ENCODE assay signal across 9 cellular contexts in the genomic region with DNA sequence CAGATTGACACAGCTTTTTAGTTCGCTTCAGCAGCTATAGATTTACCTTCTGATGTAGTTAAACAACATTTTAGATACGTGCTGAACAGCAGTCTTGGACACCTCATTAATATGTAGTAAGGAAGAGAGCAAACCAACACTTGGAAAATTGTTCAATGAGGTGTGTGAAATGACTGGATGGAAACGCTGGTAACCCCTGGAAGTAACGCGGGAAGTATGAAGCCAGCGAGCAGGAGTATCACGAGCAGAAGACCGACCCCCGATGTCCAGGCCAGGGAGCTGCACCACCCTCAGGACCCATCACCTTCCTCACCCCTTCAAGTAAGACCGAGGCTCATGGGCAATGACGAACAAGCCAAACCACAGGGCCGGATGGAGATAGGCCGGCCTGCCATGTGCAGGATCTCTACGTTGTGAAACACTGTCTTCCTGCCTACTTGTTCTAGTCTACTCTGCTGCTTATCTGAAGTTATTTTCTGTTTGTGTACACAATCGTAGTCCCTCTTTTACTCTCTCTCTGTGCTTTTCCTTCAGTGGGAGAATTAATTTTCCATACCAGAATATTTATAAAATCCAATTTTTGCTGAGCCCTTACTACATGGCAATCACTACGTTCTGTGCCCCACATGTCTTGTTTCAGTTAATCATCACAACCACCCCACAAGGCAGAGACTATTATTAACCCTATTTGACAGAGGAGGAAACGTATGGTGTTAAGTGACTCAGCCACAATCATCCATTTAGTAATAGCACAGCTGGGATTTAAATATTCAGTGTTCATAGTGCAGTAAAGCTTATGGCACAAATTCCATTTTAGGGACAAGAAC.
DNase-seq lines count a peak whose midpoint lies in the region; ATAC-seq and TF ChIP-seq lines count a peak whose summit lies in the region.
"Had no signal": no experiment of that assay in that cellular context is flagged by ENCODE, and none has a peak within 500 bp of the region (broad histone marks: within the 10 kb centered on the region; RNA-seq: fewer than 3 reads in every experiment).

No MANE protein-coding gene starts in this region.

- H3K36me3 ChIP-seq in OCI-LY1 (ENCODE audit: insufficient read depth, low read length) (no peaks in the 10 kb centered on the region), endodermal cell (ENCODE audit: control insufficient read depth, insufficient read depth, low read length) (no peaks in the 10 kb centered on the region), HAP-1 (replicated peaks) (no peaks in the 10 kb centered on the region)

- H3K4me3 ChIP-seq in OCI-LY1 (ENCODE audit: low read depth, low read length, poor library complexity, severe bottlenecking) (no peak overlapping the region), endodermal cell (ENCODE audit: low read length) (no peak overlapping the region), HAP-1 (no peak overlapping the region)

- H3K23ac ChIP-seq in H9 (ENCODE audit: insufficient read length, low read depth, low read length) = no peak overlapping the region

- H2BK15ac ChIP-seq in H9 (ENCODE audit: low read depth, low read length) = no peak overlapping the region

- no peak overlapping the region for H3K27ac Mint-ChIP-seq in H9
- H3K27ac Mint-ChIP-seq in endodermal cell = no peak overlapping the region

- in situ Hi-C loops in HAP-1 (cut with MboI; ENCODE audit: low sequenced_read_pairs) = no loop called here

- H3K36me3 Mint-ChIP-seq in H9 (ENCODE audit: insufficient read depth in 1 of 3, low read depth in 3 of 3) (no peaks in the 10 kb centered on the region), endodermal cell (ENCODE audit: low read depth) (peaks cover 20% of the 10 kb centered on the region)

- H3K9ac ChIP-seq in OCI-LY1 (ENCODE audit: low read length) = no peak overlapping the region
- H3K9ac ChIP-seq in H9 (ENCODE audit: extremely low read depth, insufficient read length, low read length) = no peak overlapping the region
- H3K9ac ChIP-seq in endodermal cell (ENCODE audit: extremely low read depth, low read length, poor library complexity, severe bottlenecking) = no peak overlapping the region

- H3K4me1 ChIP-seq in OCI-LY1 (ENCODE audit: insufficient read depth, low read length, severe bottlenecking) (peaks cover 33% of the 10 kb centered on the region), H9 (ENCODE audit: insufficient read depth, low read length) (no peaks in the 10 kb centered on the region), endodermal cell (ENCODE audit: control insufficient read depth, insufficient read depth, low read length) (no peaks in the 10 kb centered on the region), HAP-1 (no peaks in the 10 kb centered on the region)

- H4K20me1 ChIP-seq in OCI-LY1 (ENCODE audit: insufficient read depth, low read length) = no peaks in the 10 kb centered on the region
- no peaks in the 10 kb centered on the region for H4K20me1 ChIP-seq in H9 (ENCODE audit: control insufficient read depth, insufficient read depth, insufficient read length)

- no peak overlapping the region for H4K91ac ChIP-seq in H9 (ENCODE audit: insufficient read length, low read depth, low read length)

- H3K9me3 Mint-ChIP-seq in H9 (no peaks in the 10 kb centered on the region), endodermal cell (peaks cover 6% of the 10 kb centered on the region)

- H2BK12ac ChIP-seq in H9 (ENCODE audit: insufficient read length, low read depth, low read length) = no peak overlapping the region

- no peaks in the 10 kb centered on the region for H3K79me1 ChIP-seq in H9 (ENCODE audit: insufficient read depth, low read depth, low read length, poor library complexity, severe bottlenecking)

- ATAC-seq in HG02798 (IDR thresholded peaks at IDR 0.05; ENCODE audit: poor library complexity, unreplicated experiment) = peak; percentile 74

- H3K4me3 Mint-ChIP-seq in H9 (no peak overlapping the region), endodermal cell (no peak overlapping the region)

- no peak overlapping the region for H2BK20ac ChIP-seq in H9 (ENCODE audit: low read depth, low read length, poor library complexity, severe bottlenecking)

- H3K27me3 Mint-ChIP-seq in H9 (ENCODE audit: low read depth) = no peaks in the 10 kb centered on the region
- no peaks in the 10 kb centered on the region for H3K27me3 Mint-ChIP-seq in endodermal cell (ENCODE audit: insufficient read depth)

- WGBS in H9 (ENCODE audit: extremely low coverage, insufficient read length, low lambda C conversion rate) = no CpG with 5 or more reads among the region's 17 CpGs
- 88 to 93% methylated on average over 10 to 17 of the region's 17 CpGs for WGBS in endodermal cell (ENCODE audit: insufficient coverage in 1 of 2, insufficient read length in 1 of 2), 2 experiments

- no peak overlapping the region for H3K4ac ChIP-seq in H9 (ENCODE audit: low read depth, low read length)

- no peak overlapping the region for H2BK120ac ChIP-seq in H9 (ENCODE audit: low read depth, low read length, poor library complexity, severe bottlenecking)

- no peak overlapping the region for H4K5ac ChIP-seq in H9 (ENCODE audit: insufficient read length, low read depth, low read length)

- no peak for TF ChIP-seq CTCF in OCI-LY1 (IDR thresholded peaks at IDR 0.05; ENCODE audit: low read length)
- no peak for TF ChIP-seq CTCF in H9 (conservative IDR thresholded peaks at IDR 0.05)
- TF ChIP-seq CTCF in endodermal cell (conservative IDR thresholded peaks at IDR 0.05) = no peak

- H3K79me2 ChIP-seq in OCI-LY1 (ENCODE audit: insufficient read depth, low read length) = no peaks in the 10 kb centered on the region
- H3K79me2 ChIP-seq in H9 (ENCODE audit: insufficient read depth, low read length) = no peaks in the 10 kb centered on the region

- no peak overlapping the region for H2AK5ac ChIP-seq in H9 (ENCODE audit: insufficient read length, low read length)

- no peaks in the 10 kb centered on the region for H3F3A ChIP-seq in OCI-LY1 (ENCODE audit: insufficient read depth, low read length)

- H3K23me2 ChIP-seq in H9 (ENCODE audit: insufficient read length, low read depth, low read length, poor library complexity, severe bottlenecking) = no peaks in the 10 kb centered on the region

- H3K4me2 ChIP-seq in OCI-LY1 (ENCODE audit: low read length) (peak overlapping the region; percentile 11; the same call in 1 of the 2 replicates), H9 (ENCODE audit: insufficient read depth, insufficient read length, low read length) (no peak overlapping the region)

- no peak overlapping the region for H4K8ac ChIP-seq in H9 (replicated peaks; ENCODE audit: insufficient read length, low read depth, low read length)

- H3K56ac ChIP-seq in H9 (ENCODE audit: insufficient read length, low read depth, low read length) = no peak overlapping the region

- H3K4me1 Mint-ChIP-seq in H9 = peaks cover 5 to 8% of the 10 kb centered on the region in 2 experiments
- H3K4me1 Mint-ChIP-seq in endodermal cell = no peaks in the 10 kb centered on the region

- no peak overlapping the region for H2BK5ac ChIP-seq in H9 (ENCODE audit: insufficient read length, low read length)

- DNase-seq in NK-92 treated with Interleukin-12 subunit alpha and Interleukin-12 subunit beta, amount 100 ng/mL, for 24 hours (lab: John Stamatoyannopoulos, UW) = peak; percentile 75
- DNase-seq in NK-92 (lab: John Stamatoyannopoulos, UW; ENCODE audit: unreplicated experiment) (no peak), germinal center (ENCODE audit: low spot score) (peak; percentile 43), H9 (no peak), endodermal cell (no peak), HAP-1 (ENCODE audit: low spot score in 2 of 2) (no peak)

- H3K18ac ChIP-seq in H9 (ENCODE audit: insufficient read length, low read depth, low read length) = no peak overlapping the region

- H3K27me3 ChIP-seq in OCI-LY1 (ENCODE audit: insufficient read depth, low read length) (no peaks in the 10 kb centered on the region), H9 (ENCODE audit: insufficient read depth, low read length) (no peaks in the 10 kb centered on the region), endodermal cell (ENCODE audit: control insufficient read depth, insufficient read depth, low read length, poor library complexity, severe bottlenecking) (no peaks in the 10 kb centered on the region), HAP-1 (ENCODE audit: low read depth) (no peaks in the 10 kb centered on the region)

- H3K9me2 ChIP-seq in OCI-LY1 (ENCODE audit: low read depth, low read length) = no peaks in the 10 kb centered on the region

- no peak overlapping the region for H3T11ph ChIP-seq in H9 (ENCODE audit: low read length)

- H3K9me3 ChIP-seq in OCI-LY1 (ENCODE audit: low read length) = no peaks in the 10 kb centered on the region
- H3K9me3 ChIP-seq in H9 (ENCODE audit: control insufficient read depth, low read depth, low read length) = no peaks in the 10 kb centered on the region
- no peaks in the 10 kb centered on the region for H3K9me3 ChIP-seq in endodermal cell (ENCODE audit: control insufficient read depth, low read length)
- H3K9me3 ChIP-seq in HAP-1 = no peaks in the 10 kb centered on the region

- H2AFZ ChIP-seq in OCI-LY1 (ENCODE audit: low read length) (no peak overlapping the region), H9 (ENCODE audit: low read length) (no peak overlapping the region)

- H3K14ac ChIP-seq in H9 (ENCODE audit: insufficient read depth, low read length) = no peak overlapping the region

- H3K27ac ChIP-seq in OCI-LY1 (ENCODE audit: low read depth, low read length, poor library complexity, severe bottlenecking) = peak overlapping the region; percentile 88
- H3K27ac ChIP-seq in H9 (ENCODE audit: insufficient read length, low read depth, low read length) = no peak overlapping the region
- H3K27ac ChIP-seq in endodermal cell (ENCODE audit: low read depth, low read length) = no peak overlapping the region
- H3K27ac ChIP-seq: 22Rv1 had no signal

Comparison
In these comparisons a context has a peak if more than half of its experiments do, and no peak if none do; other contexts are left out.
1. DNase-seq: peak in NK-92 treated with Interleukin-12 subunit alpha and Interleukin-12 subunit beta, amount 100 ng/mL, for 24 hours (single experiment) and germinal center (single experiment); none in NK-92 (single experiment), H9 (single experiment), endodermal cell (single experiment) and HAP-1 (0 of 2).